1 cellular context compared by ENCODE assay signal in the genomic region with DNA sequence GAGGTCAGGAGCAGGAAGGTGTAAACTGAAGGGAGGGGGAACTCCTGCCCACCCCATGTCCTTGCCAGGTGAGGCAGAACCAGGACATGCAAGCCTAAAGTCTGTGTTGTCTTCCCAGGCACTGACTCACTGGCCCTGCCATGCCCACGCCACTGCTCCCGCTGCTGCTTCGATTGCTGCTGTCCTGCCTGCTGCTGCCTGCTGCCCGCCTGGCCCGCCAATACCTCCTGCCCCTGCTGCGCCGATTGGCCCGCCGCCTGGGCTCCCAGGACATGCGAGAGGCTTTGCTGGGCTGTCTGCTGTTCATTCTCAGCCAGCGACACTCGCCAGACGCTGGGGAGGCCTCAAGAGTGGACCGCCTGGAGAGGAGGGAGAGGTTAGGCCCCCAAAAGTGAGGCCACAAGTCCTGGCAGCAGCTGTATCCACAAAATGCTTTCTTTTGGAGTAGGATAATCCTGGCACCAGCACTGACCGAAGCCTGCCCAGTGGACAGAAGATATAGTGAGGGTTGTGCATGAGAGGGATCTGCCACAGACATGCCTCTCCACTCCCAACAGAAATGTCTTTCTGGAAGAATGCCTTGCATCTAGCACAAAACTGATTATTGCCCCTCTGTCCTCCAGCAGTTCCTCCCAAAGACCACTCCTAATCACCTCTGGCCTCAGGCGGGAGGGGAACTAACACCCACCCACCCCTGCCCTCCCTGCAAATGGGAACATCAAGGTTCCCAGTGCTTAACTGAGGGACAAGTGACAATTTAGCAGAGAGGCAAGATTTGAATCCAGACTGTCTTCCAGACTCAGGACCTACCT.
TF ChIP-seq lines count a peak whose summit lies in the region.

No MANE protein-coding gene starts in this region.

TF ChIP-seq in HEK293, 187 proteins besides CTCF, POLR2A, EP300 and RAD21 (continued from another document):
- TF ChIP-seq, protein P1, sequence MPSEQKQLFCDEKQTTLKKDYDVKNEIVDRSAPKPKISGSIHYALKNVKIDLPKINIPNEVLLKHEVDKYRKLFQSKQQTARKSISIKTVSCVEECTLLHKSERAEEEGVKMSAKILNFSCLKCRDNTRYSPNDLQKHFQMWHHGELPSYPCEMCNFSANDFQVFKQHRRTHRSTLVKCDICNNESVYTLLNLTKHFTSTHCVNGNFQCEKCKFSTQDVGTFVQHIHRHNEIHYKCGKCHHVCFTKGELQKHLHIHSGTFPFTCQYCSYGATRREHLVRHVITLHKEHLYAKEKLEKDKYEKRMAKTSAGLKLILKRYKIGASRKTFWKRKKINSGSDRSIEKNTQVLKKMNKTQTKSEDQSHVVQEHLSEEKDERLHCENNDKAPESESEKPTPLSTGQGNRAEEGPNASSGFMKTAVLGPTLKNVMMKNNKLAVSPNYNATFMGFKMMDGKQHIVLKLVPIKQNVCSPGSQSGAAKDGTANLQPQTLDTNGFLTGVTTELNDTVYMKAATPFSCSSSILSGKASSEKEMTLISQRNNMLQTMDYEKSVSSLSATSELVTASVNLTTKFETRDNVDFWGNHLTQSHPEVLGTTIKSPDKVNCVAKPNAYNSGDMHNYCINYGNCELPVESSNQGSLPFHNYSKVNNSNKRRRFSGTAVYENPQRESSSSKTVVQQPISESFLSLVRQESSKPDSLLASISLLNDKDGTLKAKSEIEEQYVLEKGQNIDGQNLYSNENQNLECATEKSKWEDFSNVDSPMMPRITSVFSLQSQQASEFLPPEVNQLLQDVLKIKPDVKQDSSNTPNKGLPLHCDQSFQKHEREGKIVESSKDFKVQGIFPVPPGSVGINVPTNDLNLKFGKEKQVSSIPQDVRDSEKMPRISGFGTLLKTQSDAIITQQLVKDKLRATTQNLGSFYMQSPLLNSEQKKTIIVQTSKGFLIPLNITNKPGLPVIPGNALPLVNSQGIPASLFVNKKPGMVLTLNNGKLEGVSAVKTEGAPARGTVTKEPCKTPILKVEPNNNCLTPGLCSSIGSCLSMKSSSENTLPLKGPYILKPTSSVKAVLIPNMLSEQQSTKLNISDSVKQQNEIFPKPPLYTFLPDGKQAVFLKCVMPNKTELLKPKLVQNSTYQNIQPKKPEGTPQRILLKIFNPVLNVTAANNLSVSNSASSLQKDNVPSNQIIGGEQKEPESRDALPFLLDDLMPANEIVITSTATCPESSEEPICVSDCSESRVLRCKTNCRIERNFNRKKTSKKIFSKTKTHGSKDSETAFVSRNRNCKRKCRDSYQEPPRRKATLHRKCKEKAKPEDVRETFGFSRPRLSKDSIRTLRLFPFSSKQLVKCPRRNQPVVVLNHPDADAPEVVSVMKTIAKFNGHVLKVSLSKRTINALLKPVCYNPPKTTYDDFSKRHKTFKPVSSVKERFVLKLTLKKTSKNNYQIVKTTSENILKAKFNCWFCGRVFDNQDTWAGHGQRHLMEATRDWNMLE (tag by site-specific recombination; conservative IDR thresholded peaks at IDR 0.05; ENCODE audit: low read depth) = no peak
- TF ChIP-seq ZBTB8A (tag by site-specific recombination; IDR thresholded peaks at IDR 0.05) (no peak), PRDM1 (tag by site-specific recombination; IDR thresholded peaks at IDR 0.05) (no peak), ZNF561 (tag by site-specific recombination; IDR thresholded peaks at IDR 0.05; ENCODE audit: borderline replicate concordance) (no peak), ZNF585B (tag by site-specific recombination; IDR thresholded peaks at IDR 0.05) (no peak), ZNF302 (tag by site-specific recombination; IDR thresholded peaks at IDR 0.05; ENCODE audit: low read depth) (no peak), ZNF837 (tag by site-specific recombination; IDR thresholded peaks at IDR 0.05) (no peak), ZNF311 (tag by site-specific recombination; IDR thresholded peaks at IDR 0.05; ENCODE audit: borderline replicate concordance) (no peak), ZNF600 (tag by site-specific recombination; IDR thresholded peaks at IDR 0.05) (no peak), ZNF560 (tag by site-specific recombination; IDR thresholded peaks at IDR 0.05; ENCODE audit: borderline replicate concordance) (no peak), HIC1 (tag by site-specific recombination; IDR thresholded peaks at IDR 0.05) (no peak)
